Comparison of ENCODE assay signal across 8 cellular contexts in genomic region chr5:169584998-169585451, GRCh38. TPM values are rescaled to one million over a fixed set of nuclear protein-coding genes. Genes with fewer than 3 reads are reported as not detected.
DNase-seq lines count a peak whose midpoint lies in the region; ATAC-seq lines count a peak whose summit lies in the region.
"Had no signal": no experiment of that assay in that cellular context is flagged by ENCODE, and none has a peak within 500 bp of the region (broad histone marks: within the 10 kb centered on the region; RNA-seq: fewer than 3 reads in every experiment).

No MANE protein-coding gene starts in this region.

- H3K27me3 ChIP-seq in ectodermal cell (ENCODE audit: control insufficient read depth, insufficient read depth, low read length, poor library complexity, severe bottlenecking) (peaks cover 4% of the 10 kb centered on the region), neuronal stem cell (ENCODE audit: control insufficient read depth in 3 of 3, insufficient read depth in 3 of 3, low read depth in 1 of 3, low read length in 3 of 3) (no peaks in the 10 kb centered on the region)
- H3K27me3 ChIP-seq: stomach had no signal

- H3K9me3 ChIP-seq in ectodermal cell (ENCODE audit: control insufficient read depth, low read length): no peaks in the 10 kb centered on the region
- H3K9me3 ChIP-seq in neuronal stem cell (replicated peaks in 1 of 2; ENCODE audit: control insufficient read depth in 2 of 2, insufficient read depth in 1 of 2, low read depth in 1 of 2, low read length in 2 of 2): no peaks in the 10 kb centered on the region
- H3K9me3 ChIP-seq: stomach had no signal

- H2AK5ac ChIP-seq in neuronal stem cell (ENCODE audit: low read depth, low read length): no peak overlapping the region

- H2BK5ac ChIP-seq in neuronal stem cell (ENCODE audit: low read length): no peak overlapping the region

- H3K14ac ChIP-seq in neuronal stem cell (ENCODE audit: low read length): no peak overlapping the region

- H4K8ac ChIP-seq in neuronal stem cell (ENCODE audit: low read depth, low read length): no peak overlapping the region

- H3K9ac ChIP-seq in neuronal stem cell (ENCODE audit: low read depth, low read length, poor library complexity): no peak overlapping the region

- H3K4me1 ChIP-seq in ectodermal cell (ENCODE audit: control insufficient read depth, insufficient read depth, low read length): no peaks in the 10 kb centered on the region
- no peaks in the 10 kb centered on the region for H3K4me1 ChIP-seq in neuronal stem cell (ENCODE audit: control insufficient read depth in 2 of 2, insufficient read depth in 1 of 2, low read depth in 1 of 2, low read length in 2 of 2)

- no peak overlapping the region for H2BK15ac ChIP-seq in neuronal stem cell (ENCODE audit: low read length)

- no peak overlapping the region for H3K23ac ChIP-seq in neuronal stem cell (ENCODE audit: low read depth, low read length, poor library complexity)

- H3K4me3 ChIP-seq in GM08714 (ENCODE audit: low read length) (peak overlapping the region; percentile 95), ectodermal cell (ENCODE audit: insufficient read depth, low read depth, low read length) (peak overlapping the region; percentile 60), neuronal stem cell (ENCODE audit: low read length in 2 of 2) (peak overlapping the region in 1 of 2 donors; percentile 77)

- no peak overlapping the region for H2BK120ac ChIP-seq in neuronal stem cell (ENCODE audit: low read depth, low read length)

- H2AFZ ChIP-seq in neuronal stem cell (ENCODE audit: low read length): no peak overlapping the region

- H3K4ac ChIP-seq in neuronal stem cell (ENCODE audit: low read length): no peak overlapping the region

- H2BK12ac ChIP-seq in neuronal stem cell (ENCODE audit: low read length): no peak overlapping the region

- peaks cover 3% of the 10 kb centered on the region for H3K79me1 ChIP-seq in neuronal stem cell (ENCODE audit: low read depth, low read length)

- peaks cover 10% of the 10 kb centered on the region for H3K36me3 ChIP-seq in ectodermal cell (ENCODE audit: control insufficient read depth, insufficient read depth, low read length)
- H3K36me3 ChIP-seq in neuronal stem cell (replicated peaks in 1 of 2; ENCODE audit: control insufficient read depth in 2 of 2, insufficient read depth in 2 of 2, low read length in 2 of 2): peaks cover 7 to 39% of the 10 kb centered on the region in 2 donors

- H3K27ac ChIP-seq in ectodermal cell (ENCODE audit: insufficient read depth, low read depth, low read length, poor library complexity, severe bottlenecking) (no peak overlapping the region), neuronal stem cell (replicated peaks; ENCODE audit: low read length) (no peak overlapping the region)

- peak; percentile 18 for DNase-seq in NCI-H524 treated with DMSO at 0.1 percent for 48 hours (lab: John Stamatoyannopoulos, UW)
- no peak for DNase-seq in neuronal stem cell (ENCODE audit: low spot score)
- DNase-seq in SHP77 treated with DMSO at 0.1 percent for 48 hours (lab: John Stamatoyannopoulos, UW): no peak
- no peak for DNase-seq in pons (ENCODE audit: low spot score)
- DNase-seq: stomach had no signal

- peak overlapping the region; percentile 46 for H3K4me2 ChIP-seq in neuronal stem cell (ENCODE audit: insufficient read depth, low read length, poor library complexity, severe bottlenecking)

- 90 to 91% methylated on average over 5 of the region's 5 CpGs for WGBS in ectodermal cell, 2 experiments
- WGBS in neuronal stem cell (ENCODE audit: extremely low coverage in 2 of 2, insufficient read length in 2 of 2, insufficient replicate concordance in 1 of 2), 2 donors: no CpG with 5 or more reads among the region's 5 CpGs

- ATAC-seq in GM21381 (IDR thresholded peaks at IDR 0.05; ENCODE audit: unreplicated experiment): no peak

- no peak overlapping the region for H4K91ac ChIP-seq in neuronal stem cell (ENCODE audit: low read depth, low read length, poor library complexity)

- H3K18ac ChIP-seq in neuronal stem cell (ENCODE audit: low read length): no peak overlapping the region

RNA-seq across cellular contexts. Expression of gene SPDL1, which starts 1.5 kb away (rescaled TPM):
- polyA plus RNA-seq in ectodermal cell (2013, experiment 1 of 4): 59.3 TPM
- polyA plus RNA-seq in ectodermal cell (2013, experiment 2 of 4): 54.6 TPM
- polyA plus RNA-seq in ectodermal cell (2013, experiment 3 of 4): 47.4 TPM
- polyA plus RNA-seq in ectodermal cell (2013, experiment 4 of 4): 51.6 TPM
- 39.9 TPM for polyA plus RNA-seq in neuronal stem cell (2013, experiment 1 of 2)
- 40.3 TPM for polyA plus RNA-seq in neuronal stem cell (2013, experiment 2 of 2)

RNA-seq across cellular contexts. Expression of gene DOCK2, which starts 52.0 kb away (rescaled TPM):
- 1.3 TPM for polyA plus RNA-seq in ectodermal cell (2013, experiment 1 of 4)
- polyA plus RNA-seq in ectodermal cell (2013, experiment 2 of 4): 0.46 TPM
- 0.75 TPM for polyA plus RNA-seq in ectodermal cell (2013, experiment 3 of 4)
- 0.24 TPM for polyA plus RNA-seq in ectodermal cell (2013, experiment 4 of 4)
- 0.36 TPM for polyA plus RNA-seq in neuronal stem cell (2013, experiment 1 of 2)
- polyA plus RNA-seq in neuronal stem cell (2013, experiment 2 of 2): 0.40 TPM
